8 cellular contexts compared by ENCODE assay signal in genomic region chr2:105037572-105038382, GRCh38. TPM values are rescaled to one million over a fixed set of nuclear protein-coding genes. Genes with fewer than 3 reads are reported as not detected.
DNase-seq lines count a peak whose midpoint lies in the region; ATAC-seq lines count a peak whose summit lies in the region.

Gene MRPS9 (plus strand): TSS chr2:105038069. CDS start chr2:105038093, 24 bp downstream.

- DNase-seq in COLO668 (lab: John Stamatoyannopoulos, UW; ENCODE audit: unreplicated experiment) (peak; percentile 97), HT1080 (ENCODE audit: low read depth) (peak; percentile 95), NOMO-1 treated with DMSO at 0.1 percent for 48 hours (lab: John Stamatoyannopoulos, UW; ENCODE audit: unreplicated experiment) (peak; percentile 93), memory B cell (ENCODE audit: low spot score in 2 of 2) (peak; percentile 87 to 97)
- peak; percentile 96 to 97 for DNase-seq in activated CD8-positive, alpha-beta memory T cell treated with anti-CD3 and anti-CD28 coated beads for 4 hours (ENCODE audit: low read depth in 2 of 2)
- peak; percentile 96 to 98 (median 97) for DNase-seq in effector memory CD8-positive, alpha-beta T cell
- peak; percentile 97 for DNase-seq in stimulated activated CD8-positive, alpha-beta memory T cell treated with anti-CD3 and anti-CD28 coated beads, Interleukin-12 subunit alpha, Interleukin-12 subunit beta, amount 100 ng/mL, for 24 hours (ENCODE audit: extremely low read depth)

- H3K36me3 Mint-ChIP-seq in effector memory CD8-positive, alpha-beta T cell (ENCODE audit: insufficient read depth): peaks cover 13% of the 10 kb centered on the region
- H3K36me3 Mint-ChIP-seq in memory B cell: no peaks in the 10 kb centered on the region

- H3K4me3 Mint-ChIP-seq in effector memory CD8-positive, alpha-beta T cell: peak within 1 kb of the TSS; percentile 94 to 98
- H3K4me3 Mint-ChIP-seq in memory B cell: peak within 1 kb of the TSS; percentile 96

- peaks cover 21 to 32% of the 10 kb centered on the region in 2 donors for H3K4me1 Mint-ChIP-seq in effector memory CD8-positive, alpha-beta T cell (ENCODE audit: low read depth in 2 of 2)
- H3K4me1 Mint-ChIP-seq in memory B cell: peaks cover 21% of the 10 kb centered on the region

- peak within 1 kb of the TSS; percentile 92 to 98 for H3K27ac Mint-ChIP-seq in effector memory CD8-positive, alpha-beta T cell
- peak within 1 kb of the TSS; percentile 93 for H3K27ac Mint-ChIP-seq in memory B cell

- H3K9me3 Mint-ChIP-seq in effector memory CD8-positive, alpha-beta T cell: no peaks in the 10 kb centered on the region
- H3K9me3 Mint-ChIP-seq in memory B cell: no peaks in the 10 kb centered on the region

- H3K27me3 Mint-ChIP-seq in effector memory CD8-positive, alpha-beta T cell: no peaks in the 10 kb centered on the region
- no peaks in the 10 kb centered on the region for H3K27me3 Mint-ChIP-seq in memory B cell

- ATAC-seq in GM21360 (IDR thresholded peaks at IDR 0.05; ENCODE audit: unreplicated experiment) (peak; percentile 99), memory B cell (ENCODE audit: low read depth) (peak; percentile 95)
- ATAC-seq in effector memory CD8-positive, alpha-beta T cell (replicated peaks): peak; percentile 96

RNA-seq across cellular contexts. Expression of gene MRPS9, which starts in this region (rescaled TPM):
- 36.7 and 43.9 TPM in 2 replicates for total RNA-seq in HT1080 (2014; rRNA removed; shearing (Covaris generic))
- polyA plus RNA-seq in HT1080 (2015; cell fraction: cytosol; rRNA removed): 40.6 and 40.9 TPM in 2 replicates
- polyA plus RNA-seq in HT1080 (2015; cell fraction: nucleus; rRNA removed): 40.4 and 49.9 TPM in 2 replicates

Comparison
In these comparisons a context has a peak if more than half of its experiments do, and no peak if none do; other contexts are left out.
1. Peak in every context shown above with its lines: DNase-seq and ATAC-seq.